Comparison of ENCODE assay signal across 17 cellular contexts in genomic region chr16:73560497-73560896, GRCh38.
DNase-seq lines count a peak whose midpoint lies in the region; ATAC-seq, FAIRE-seq and TF ChIP-seq lines count a peak whose summit lies in the region.
"Had no signal": no experiment of that assay in that cellular context is flagged by ENCODE, and none has a peak within 500 bp of the region (broad histone marks: within the 10 kb centered on the region; RNA-seq: fewer than 3 reads in every experiment).

No MANE protein-coding gene starts in this region.

- H3K27ac Mint-ChIP-seq in nephron progenitor cell: peak overlapping the region; percentile 64
- H3K27ac Mint-ChIP-seq: B cell; CD8-positive, alpha-beta T cell; H9; IgD-negative memory B cell had no signal

- TF ChIP-seq RAD21 in HepG2 (CRISPR knock-in tag; IDR thresholded peaks at IDR 0.05) (no peak), GM12878 (IDR thresholded peaks at IDR 0.05; ENCODE audit: insufficient read depth, low read depth, low read length) (no peak)

- intact Hi-C loops in HepG2 (cut with micrococcal nuclease; ENCODE audit: unreplicated experiment) (no loop called here), right lobe of liver (cut with DNase I) (no loop called here), GM12878 (cut with micrococcal nuclease; ENCODE audit: unreplicated experiment) (no loop called here)

- H3K36me3 ChIP-seq in HepG2 (replicated peaks in 1 of 2; ENCODE audit: control insufficient read depth in 1 of 2, insufficient read depth in 2 of 2, low read length in 2 of 2) (no peaks in the 10 kb centered on the region), right lobe of liver (no peaks in the 10 kb centered on the region), GM12878 (ENCODE audit: control insufficient read depth in 2 of 2, insufficient read depth in 2 of 2, low read length in 1 of 2) (no peaks in the 10 kb centered on the region), osteoblast (ENCODE audit: insufficient read depth, low read length) (no peaks in the 10 kb centered on the region)
- H3K36me3 ChIP-seq: BLaER1 treated with 17β-estradiol and CSF1 and Interleukin-3, amounts not matched to agents 10 nM and 100 nM had no signal

- H3K9me3 Mint-ChIP-seq in nephron progenitor cell: no peaks in the 10 kb centered on the region
- H3K9me3 Mint-ChIP-seq: CD8-positive, alpha-beta T cell; H9 had no signal

- DNase-seq in HepG2 (ENCODE audit: low spot score) (no peak), right lobe of liver (no peak), GM12878 (ENCODE audit: low read depth, low spot score) (no peak), nephron progenitor cell (no peak), osteoblast (ENCODE audit: insufficient read length, low spot score, missing footprints) (no peak), H4 (ENCODE audit: low spot score) (no peak), amniotic stem cell (lab: John Stamatoyannopoulos, UW) (no peak)
- DNase-seq: Calu3; CD8-positive, alpha-beta T cell; DMS79 treated with DMSO at 0.1 percent for 48 hours; GF-D8; GM23248; H9 had no signal

- TF ChIP-seq POLR2A in HepG2 (IDR thresholded peaks at IDR 0.05; ENCODE audit: insufficient read depth in 1 of 2, low read depth in 2 of 2, low read length in 2 of 2): no peak
- TF ChIP-seq POLR2A in right lobe of liver (IDR thresholded peaks at IDR 0.05): no peak
- TF ChIP-seq POLR2A in GM12878 (IDR thresholded peaks at IDR 0.05; ENCODE audit: low read depth, low read length): no peak

- H3K9ac ChIP-seq in HepG2 (ENCODE audit: insufficient read depth, low read depth, low read length) (no peak overlapping the region), GM12878 (ENCODE audit: control insufficient read depth, insufficient read depth, low read length) (no peak overlapping the region)
- H3K9ac ChIP-seq: BLaER1 treated with 17β-estradiol and CSF1 and Interleukin-3, amounts not matched to agents 10 nM and 100 nM; GM23248 had no signal

- H3K4me2 ChIP-seq in HepG2 (ENCODE audit: low read depth, low read length) (no peak overlapping the region), GM12878 (ENCODE audit: control insufficient read depth, insufficient read depth) (no peak overlapping the region), osteoblast (ENCODE audit: insufficient read depth, low read length) (no peak overlapping the region)
- H3K4me2 ChIP-seq: BLaER1 treated with 17β-estradiol and CSF1 and Interleukin-3, amounts not matched to agents 10 nM and 100 nM had no signal

- H3K9me3 ChIP-seq in HepG2 (ENCODE audit: low read length) (no peaks in the 10 kb centered on the region), right lobe of liver (no peaks in the 10 kb centered on the region), GM12878 (replicated peaks; ENCODE audit: control insufficient read depth, insufficient read depth, low read length) (no peaks in the 10 kb centered on the region; the same call in 1 of the 3 replicates), osteoblast (ENCODE audit: low read depth, low read length) (no peaks in the 10 kb centered on the region)
- H3K9me3 ChIP-seq: BLaER1 treated with 17β-estradiol and CSF1 and Interleukin-3, amounts not matched to agents 10 nM and 100 nM had no signal

- ATAC-seq in HepG2 (no peak), right lobe of liver (no peak), GM12878 (no peak)
- ATAC-seq: CD8-positive, alpha-beta T cell had no signal

- CTCF ChIA-PET in HepG2 (lab: Yijun Ruan, JAX; ENCODE audit: low intra/inter-chr PET ratio, low total read pairs) (no interaction called here), GM12878 (lab: Yijun Ruan, JAX) (no interaction called here)

- TF ChIP-seq EP300 in HepG2 (IDR thresholded peaks at IDR 0.05; ENCODE audit: low read depth in 2 of 2, low read length in 2 of 2): no peak
- no peak for TF ChIP-seq EP300 in HepG2 (CRISPR knock-in tag; IDR thresholded peaks at IDR 0.05; ENCODE audit: borderline replicate concordance)
- no peak for TF ChIP-seq EP300 in GM12878 (IDR thresholded peaks at IDR 0.05; ENCODE audit: borderline replicate concordance in 1 of 2, control insufficient read depth in 1 of 2, low read depth in 2 of 2, low read length in 2 of 2)

- RAD21 ChIA-PET in GM12878 (lab: Charles Lee; ENCODE audit: unreplicated experiment): interaction anchor here (1.9 kb wide), 1 partner anchor 9 kb away, joined by 7 read pairs; no protein-coding TSS in a partner anchor

- FAIRE-seq in HepG2 (lab: Jason Lieb, UNC) (no peak), GM12878 (lab: Jason Lieb, UNC) (no peak)
- FAIRE-seq: HTR-8/SVneo had no signal

- H3K4me3 ChIP-seq in HepG2 (replicated peaks in 1 of 3; ENCODE audit: insufficient read depth in 1 of 3, low read depth in 2 of 3, low read length in 3 of 3) (no peak overlapping the region), right lobe of liver (no peak overlapping the region), GM12878 (no peak overlapping the region), osteoblast (ENCODE audit: insufficient read depth, low read length) (no peak overlapping the region)
- H3K4me3 ChIP-seq: BLaER1 treated with 17β-estradiol and CSF1 and Interleukin-3, amounts not matched to agents 10 nM and 100 nM; GM23248 had no signal

- WGBS in HepG2 (ENCODE audit: low lambda C conversion rate): 2% methylated on average over 7 of the region's 7 CpGs
- WGBS in right lobe of liver (ENCODE audit: insufficient coverage, low coverage, low lambda C conversion rate, missing lambda C conversion rate): 46% methylated on average over 7 of the region's 7 CpGs
- WGBS in GM12878 (ENCODE audit: insufficient coverage, insufficient replicate concordance, low lambda C conversion rate, missing lambda C conversion rate): 22% methylated on average over 7 of the region's 7 CpGs

- SMC1A ChIA-PET in GM12878 (lab: Charles Lee; ENCODE audit: uncharacterized antibody, unreplicated experiment): interaction anchor here (1.0 kb wide), 1 partner anchor 9 kb away, joined by 3 read pairs; no protein-coding TSS in a partner anchor

- no peak overlapping the region for H3K4me3 Mint-ChIP-seq in nephron progenitor cell
- H3K4me3 Mint-ChIP-seq: B cell; CD8-positive, alpha-beta T cell; H9; IgD-negative memory B cell had no signal

- peaks cover 8% of the 10 kb centered on the region for H3K27me3 Mint-ChIP-seq in nephron progenitor cell (ENCODE audit: low read depth, poor library complexity)
- H3K27me3 Mint-ChIP-seq: B cell, IgD-negative memory B cell had no signal

- H2AFZ ChIP-seq in HepG2 (ENCODE audit: low read length): no peak overlapping the region
- no peak overlapping the region for H2AFZ ChIP-seq in GM12878 (ENCODE audit: control insufficient read depth, low read depth, low read length)
- no peak overlapping the region for H2AFZ ChIP-seq in osteoblast (ENCODE audit: low read length)
- H2AFZ ChIP-seq: GM23248 had no signal

- H3K79me2 ChIP-seq in HepG2 (ENCODE audit: insufficient read depth, low read length) (no peaks in the 10 kb centered on the region), GM12878 (ENCODE audit: control insufficient read depth, insufficient read depth, low read length) (no peaks in the 10 kb centered on the region), osteoblast (ENCODE audit: insufficient read depth, low read length) (no peaks in the 10 kb centered on the region)

- H3K27me3 ChIP-seq in HepG2 (ENCODE audit: control insufficient read depth in 1 of 2, insufficient read depth in 2 of 2, low read length in 2 of 2): peaks cover 0 to 22% of the 10 kb centered on the region in 2 experiments; a peak in 3 of 5 replicates
- no peaks in the 10 kb centered on the region for H3K27me3 ChIP-seq in right lobe of liver
- no peaks in the 10 kb centered on the region for H3K27me3 ChIP-seq in GM12878 (replicated peaks in 1 of 2; ENCODE audit: control insufficient read depth in 2 of 2, insufficient read depth in 2 of 2, low read length in 1 of 2)
- no peaks in the 10 kb centered on the region for H3K27me3 ChIP-seq in osteoblast (ENCODE audit: insufficient read depth, low read length)
- H3K27me3 ChIP-seq: BLaER1 treated with 17β-estradiol and CSF1 and Interleukin-3, amounts not matched to agents 10 nM and 100 nM had no signal

- H3K4me1 Mint-ChIP-seq in nephron progenitor cell: peaks cover 28% of the 10 kb centered on the region
- H3K4me1 Mint-ChIP-seq: B cell had no signal

- H3K27ac ChIP-seq in HepG2 (ENCODE audit: extremely low read length, insufficient read depth, low read length): no peak overlapping the region
- H3K27ac ChIP-seq in right lobe of liver: no peak overlapping the region
- H3K27ac ChIP-seq in GM12878 (ENCODE audit: control insufficient read depth, insufficient read depth): no peak overlapping the region
- H3K27ac ChIP-seq in osteoblast (ENCODE audit: low read depth, low read length): no peak overlapping the region
- H3K27ac ChIP-seq: BLaER1 treated with 17β-estradiol and CSF1 and Interleukin-3, amounts not matched to agents 10 nM and 100 nM; GM23248 had no signal

- POLR2A ChIA-PET in HepG2 (lab: Yijun Ruan, JAX): no interaction called here
- POLR2A ChIA-PET in GM12878 (lab: Charles Lee): no interaction called here

- BruUV-seq in HepG2 (replicated peaks; lab: Mats Ljungman, UMichigan) (no TSS peak), GM12878 (replicated peaks; lab: Mats Ljungman, UMichigan) (no TSS peak)

- H4K20me1 ChIP-seq in HepG2 (ENCODE audit: insufficient read depth, low read length) (no peaks in the 10 kb centered on the region), GM12878 (ENCODE audit: control insufficient read depth, insufficient read depth) (no peaks in the 10 kb centered on the region), osteoblast (ENCODE audit: insufficient read depth, low read length) (no peaks in the 10 kb centered on the region)
- H4K20me1 ChIP-seq: BLaER1 treated with 17β-estradiol and CSF1 and Interleukin-3, amounts not matched to agents 10 nM and 100 nM had no signal

- no peaks in the 10 kb centered on the region for H3K4me1 ChIP-seq in HepG2 (ENCODE audit: insufficient read depth, low read length)
- H3K4me1 ChIP-seq in right lobe of liver: no peaks in the 10 kb centered on the region
- no peaks in the 10 kb centered on the region for H3K4me1 ChIP-seq in GM12878 (ENCODE audit: control insufficient read depth, insufficient read depth, low read length)
- no peaks in the 10 kb centered on the region for H3K4me1 ChIP-seq in osteoblast (ENCODE audit: insufficient read depth, low read length)
- H3K4me1 ChIP-seq: BLaER1 treated with 17β-estradiol and CSF1 and Interleukin-3, amounts not matched to agents 10 nM and 100 nM had no signal

- H3K36me3 Mint-ChIP-seq in nephron progenitor cell (ENCODE audit: low read depth): no peaks in the 10 kb centered on the region
- H3K36me3 Mint-ChIP-seq: CD8-positive, alpha-beta T cell; IgD-negative memory B cell had no signal

- TF ChIP-seq CTCF in HepG2 (CRISPR knock-in tag; IDR thresholded peaks at IDR 0.05) (no peak), right lobe of liver (IDR thresholded peaks at IDR 0.05) (no peak), GM12878 (IDR thresholded peaks at IDR 0.05 in 2 of 3, conservative IDR thresholded peaks at IDR 0.05 in 1 of 3; ENCODE audit: control insufficient read depth in 2 of 3, extremely low read depth in 1 of 3, insufficient read depth in 1 of 3, low read depth in 3 of 3, low read length in 3 of 3) (no peak), nephron progenitor cell (IDR thresholded peaks at IDR 0.05) (no peak), osteoblast (IDR thresholded peaks at IDR 0.05; ENCODE audit: extremely low read depth, low read depth, low read length) (no peak)

- in situ Hi-C loops in HepG2 (cut with HindIII; ENCODE audit: extremely low pct_ligation_motif_present, low pct_unique_long_range_greater_than_20kb): loop anchor here (10.0 kb wide), 1 partner anchor 394 kb away; no protein-coding TSS in a partner anchor
- in situ Hi-C loops in GM12878 (cut with MboI): no loop called here
